23 cellular contexts compared by ENCODE assay signal in genomic region chr16:53073053-53073452, GRCh38. TPM values are rescaled to one million over a fixed set of nuclear protein-coding genes. Genes with fewer than 3 reads are reported as not detected.
A peak's percentile ranks its signal among the peaks of the same experiment; 100 is the strongest.
DNase-seq lines count a peak whose midpoint lies in the region; ATAC-seq and TF ChIP-seq lines count a peak whose summit lies in the region.
"Had no signal": no experiment of that assay in that cellular context is flagged by ENCODE, and none has a peak within 500 bp of the region (broad histone marks: within the 10 kb centered on the region; RNA-seq: fewer than 3 reads in every experiment).

No MANE protein-coding gene starts in this region.

- POLR2A ChIA-PET in T-cell (lab: Charles Lee), result interaction anchor here in 1 of 2 donors (0.7 kb wide), 1 partner anchor 71 kb away, joined by 12 read pairs; no protein-coding TSS in a partner anchor

- DNase-seq in left ventricle myocardium inferior (no peak), cardiac septum (ENCODE audit: low spot score) (no peak), chondrocyte (ENCODE audit: low spot score) (no peak), naive B cell (no peak), T-cell (no peak)
- no peak for DNase-seq in activated CD4-positive, alpha-beta T cell treated with anti-CD3 and anti-CD28 coated beads, Interleukin-2, amount 10 ng/mL, durations not matched to agents 24 days and 14 days
- DNase-seq: AML-193; CD4-positive, CD25-positive, alpha-beta regulatory T cell; EL; GF-D8; H7; KG1; NCI-H1092 treated with DMSO at 0.1 percent for 48 hours; NCI-H146; NCI-H2029; NCI-H345; NCI-H524; NCI-H774; Peyer's patch; SJCRH30 had no signal

- H3K4me3 Mint-ChIP-seq in chondrocyte (ENCODE audit: unreplicated experiment) (no peak overlapping the region), naive B cell (peak overlapping the region in 5 of 8 donors; percentile 6 to 24 (median 10)), T-cell (no peak overlapping the region)
- H3K4me3 Mint-ChIP-seq in activated CD4-positive, alpha-beta T cell treated with anti-CD3 and anti-CD28 coated beads, Interleukin-2, amount 10 ng/mL, durations not matched to agents 24 days and 14 days, result no peak overlapping the region
- H3K4me3 Mint-ChIP-seq: CD4-positive, CD25-positive, alpha-beta regulatory T cell had no signal

- H3K4me1 Mint-ChIP-seq in chondrocyte (ENCODE audit: low read depth) (peaks cover 32% of the 10 kb centered on the region), naive B cell (peaks cover 56 to 76% (median 73%) of the 10 kb centered on the region in 3 donors), T-cell (peaks cover 26 to 32% (median 26%) of the 10 kb centered on the region in 3 donors)
- H3K4me1 Mint-ChIP-seq in activated CD4-positive, alpha-beta T cell treated with anti-CD3 and anti-CD28 coated beads, Interleukin-2, amount 10 ng/mL, durations not matched to agents 24 days and 14 days, result peaks cover 16% of the 10 kb centered on the region

- H3K27me3 ChIP-seq in left ventricle myocardium inferior (ENCODE audit: low read depth), result no peaks in the 10 kb centered on the region
- H3K27me3 ChIP-seq: Peyer's patch, SJCRH30 had no signal

- H3K27me3 Mint-ChIP-seq in chondrocyte (ENCODE audit: low read depth) (no peaks in the 10 kb centered on the region), naive B cell (no peaks in the 10 kb centered on the region), T-cell (no peaks in the 10 kb centered on the region)
- no peaks in the 10 kb centered on the region for H3K27me3 Mint-ChIP-seq in activated CD4-positive, alpha-beta T cell treated with anti-CD3 and anti-CD28 coated beads, Interleukin-2, amount 10 ng/mL, durations not matched to agents 24 days and 14 days
- H3K27me3 Mint-ChIP-seq: CD4-positive, CD25-positive, alpha-beta regulatory T cell had no signal

- H3K9me3 ChIP-seq in left ventricle myocardium inferior (replicated peaks), result peaks cover 4% of the 10 kb centered on the region
- H3K9me3 ChIP-seq: Peyer's patch, SJCRH30 had no signal

- no peak overlapping the region for H3K4me3 ChIP-seq in left ventricle myocardium inferior
- H3K4me3 ChIP-seq: Peyer's patch, SJCRH30 had no signal

- H3K27ac ChIP-seq in left ventricle myocardium inferior (replicated peaks), result peak overlapping the region; percentile 85
- H3K27ac ChIP-seq: HL-60, SJCRH30 had no signal

- peaks cover 11% of the 10 kb centered on the region for H3K36me3 ChIP-seq in left ventricle myocardium inferior
- H3K36me3 ChIP-seq: Peyer's patch had no signal

- ATAC-seq in naive B cell (ENCODE audit: low read depth in 2 of 2), result no peak
- no peak for ATAC-seq in HG03139 (IDR thresholded peaks at IDR 0.05; ENCODE audit: unreplicated experiment)
- no peak for ATAC-seq in HG02981 (IDR thresholded peaks at IDR 0.05; ENCODE audit: unreplicated experiment)
- ATAC-seq in T-cell (replicated peaks in 1 of 4), result no peak

- TF ChIP-seq CTCF in left ventricle myocardium inferior (IDR thresholded peaks at IDR 0.05; ENCODE audit: borderline replicate concordance) (no peak), chondrocyte (IDR thresholded peaks at IDR 0.05) (no peak)

- peaks cover 55% of the 10 kb centered on the region for H3K4me1 ChIP-seq in left ventricle myocardium inferior

- intact Hi-C loops in left ventricle myocardium inferior (cut with micrococcal nuclease), result no loop called here
- intact Hi-C loops in cardiac septum (cut with DNase I), result no loop called here
- intact Hi-C loops in activated CD4-positive, alpha-beta T cell treated with anti-CD3 and anti-CD28 coated beads, Interleukin-2, amount 10 ng/mL, durations not matched to agents 24 days and 14 days (cut with micrococcal nuclease), result no loop called here

- H3K36me3 Mint-ChIP-seq in chondrocyte (ENCODE audit: low read depth) (peaks cover 11% of the 10 kb centered on the region), naive B cell (peaks cover 11 to 19% of the 10 kb centered on the region in 2 donors), T-cell (peaks cover 9% of the 10 kb centered on the region)
- H3K36me3 Mint-ChIP-seq in activated CD4-positive, alpha-beta T cell treated with anti-CD3 and anti-CD28 coated beads, Interleukin-2, amount 10 ng/mL, durations not matched to agents 24 days and 14 days (ENCODE audit: low read depth), result peaks cover 9% of the 10 kb centered on the region

- no peaks in the 10 kb centered on the region for H3K9me3 Mint-ChIP-seq in chondrocyte (ENCODE audit: low read depth)
- peaks cover 0 to 7% (median 6%) of the 10 kb centered on the region in 7 donors for H3K9me3 Mint-ChIP-seq in naive B cell
- peaks cover 0 to 5% (median 0%) of the 10 kb centered on the region in 3 donors for H3K9me3 Mint-ChIP-seq in T-cell
- H3K9me3 Mint-ChIP-seq in activated CD4-positive, alpha-beta T cell treated with anti-CD3 and anti-CD28 coated beads, Interleukin-2, amount 10 ng/mL, durations not matched to agents 24 days and 14 days, result peaks cover 9% of the 10 kb centered on the region

- H3K27ac Mint-ChIP-seq in chondrocyte (ENCODE audit: unreplicated experiment) (peak overlapping the region; percentile 14), naive B cell (peak overlapping the region in 2 of 6 donors; percentile 62 to 88), T-cell (no peak overlapping the region)
- no peak overlapping the region for H3K27ac Mint-ChIP-seq in activated CD4-positive, alpha-beta T cell treated with anti-CD3 and anti-CD28 coated beads, Interleukin-2, amount 10 ng/mL, durations not matched to agents 24 days and 14 days
- H3K27ac Mint-ChIP-seq: CD4-positive, CD25-positive, alpha-beta regulatory T cell had no signal

- CTCF ChIA-PET in T-cell (lab: Charles Lee), result no interaction called here

RNA-seq across cellular contexts. Expression of gene CHD9, which starts 18.3 kb away (rescaled TPM):
- total RNA-seq in left ventricle myocardium inferior (38.9 TPM), cardiac septum (64.6 TPM), chondrocyte (68.6 to 116 TPM (median 72.7 TPM) in 3 replicates), T-cell (10 to 100 TPM; 33.0 to 39.3 (median 33.8) TPM)
- polyA plus RNA-seq in naive B cell (ENCODE audit: low read depth in 6 of 6), result 100 to 1,000 TPM; 102 to 181 (median 115) TPM
- 19.6 and 20.7 TPM in 2 replicates for total RNA-seq in activated CD4-positive, alpha-beta T cell treated with anti-CD3 and anti-CD28 coated beads, Interleukin-2, amount 10 ng/mL, durations not matched to agents 24 days and 14 days

RNA-seq across cellular contexts. Expression of gene CHD9NB, which starts 20.4 kb away (rescaled TPM):
- total RNA-seq in left ventricle myocardium inferior (0.77 TPM), cardiac septum (1.0 TPM), chondrocyte (0.85 to 3.1 TPM (median 1.5 TPM) in 3 replicates), T-cell (not detected)
- under 1 TPM in 1 of 6 donors, not detected in 5; 0.16 TPM for polyA plus RNA-seq in naive B cell (ENCODE audit: low read depth in 6 of 6)
- total RNA-seq in activated CD4-positive, alpha-beta T cell treated with anti-CD3 and anti-CD28 coated beads, Interleukin-2, amount 10 ng/mL, durations not matched to agents 24 days and 14 days, result 0.14 and 0.16 TPM in 2 replicates
- total RNA-seq: CD4-positive, CD25-positive, alpha-beta regulatory T cell; SJCRH30 had no signal
- polyA plus RNA-seq: CD4-positive, CD25-positive, alpha-beta regulatory T cell had no signal

Comparison
In these comparisons a context has a peak if more than half of its experiments do, and no peak if none do; other contexts are left out.
1. H3K4me3 Mint-ChIP-seq: peak in naive B cell (5 of 8); none in chondrocyte (single experiment), T-cell (0 of 3) and activated CD4-positive, alpha-beta T cell treated with anti-CD3 and anti-CD28 coated beads, Interleukin-2, amount 10 ng/mL, durations not matched to agents 24 days and 14 days (single experiment).